20 cellular contexts compared by ENCODE assay signal in the genomic region with DNA sequence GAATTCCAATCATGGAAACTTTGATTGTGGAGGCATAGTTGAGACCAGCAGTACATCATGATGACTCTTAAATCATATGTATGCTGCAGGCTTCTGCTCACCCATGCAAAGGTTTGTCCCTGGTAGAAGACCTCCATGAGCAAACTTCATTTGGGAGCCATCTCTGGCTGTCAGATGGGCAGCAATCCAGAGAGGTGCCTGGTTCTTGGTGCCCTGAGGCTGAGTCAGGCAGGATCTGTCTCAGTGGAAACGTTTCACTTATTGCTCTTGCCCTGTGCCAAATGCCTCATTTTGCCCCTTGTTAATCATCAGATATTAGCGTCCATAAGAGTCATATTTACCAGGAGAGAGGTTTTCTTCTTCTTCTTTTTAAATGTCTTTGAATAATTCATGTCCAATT.
DNase-seq lines count a peak whose midpoint lies in the region; ATAC-seq and TF ChIP-seq lines count a peak whose summit lies in the region.
"Had no signal": no experiment of that assay in that cellular context is flagged by ENCODE, and none has a peak within 500 bp of the region (broad histone marks: within the 10 kb centered on the region; RNA-seq: fewer than 3 reads in every experiment).

No MANE protein-coding gene starts in this region.

- H4K20me1 ChIP-seq in SK-N-SH (ENCODE audit: insufficient read depth): no peaks in the 10 kb centered on the region
- H4K20me1 ChIP-seq: BLaER1 had no signal

- no peaks in the 10 kb centered on the region for H3K27me3 ChIP-seq in SK-N-SH (ENCODE audit: insufficient read depth)
- no peaks in the 10 kb centered on the region for H3K27me3 ChIP-seq in MG63
- H3K27me3 ChIP-seq: BLaER1 had no signal

- no peaks in the 10 kb centered on the region for H3K9me2 ChIP-seq in SK-N-SH

- no peaks in the 10 kb centered on the region for H3K9me3 ChIP-seq in SK-N-SH
- H3K9me3 ChIP-seq in MG63: no peaks in the 10 kb centered on the region
- H3K9me3 ChIP-seq: A549, BLaER1 had no signal

- POLR2A ChIA-PET in SK-N-SH (lab: Yijun Ruan, JAX): no interaction called here

- peak; percentile 44 for DNase-seq in SK-N-SH
- peak; percentile 2 for DNase-seq in MG63
- DNase-seq in NCI-H1694 treated with DMSO at 0.1 percent for 48 hours (lab: John Stamatoyannopoulos, UW): no peak
- DNase-seq in GM20000 (ENCODE audit: low spot score): no peak
- DNase-seq: AML-193; CD4-positive, alpha-beta memory T cell; CD4-positive, CD25-positive, alpha-beta regulatory T cell; CD8-positive, alpha-beta memory T cell; COR-L47; DMS 273 treated with DMSO at 0.1 percent for 48 hours; DMS153; DMS53; DMS79; DND-41; EL; GF-D8 had no signal

- H3K9ac ChIP-seq in SK-N-SH: no peak overlapping the region
- H3K9ac ChIP-seq: BLaER1 had no signal

- peak in 1 of 2 experiments; percentile 81; a peak in 2 of 4 replicates for TF ChIP-seq EP300 in SK-N-SH (IDR thresholded peaks at IDR 0.05; ENCODE audit: borderline replicate concordance in 1 of 2, low read depth in 1 of 2, low read length in 1 of 2)

- H3K27ac ChIP-seq in SK-N-SH (ENCODE audit: low read depth in 2 of 2, low read length in 1 of 2): peak overlapping the region in 1 of 2 experiments; percentile 81; a peak in 2 of 4 replicates
- H3K27ac ChIP-seq: 22Rv1, A549, BLaER1 had no signal

- H3K4me3 ChIP-seq in SK-N-SH (ENCODE audit: low read depth in 2 of 2, low read length in 1 of 2) (no peak overlapping the region), MG63 (no peak overlapping the region)
- H3K4me3 ChIP-seq: A549, BLaER1 had no signal

- 6% methylated on average over 2 of the region's 2 CpGs for WGBS in SK-N-SH (ENCODE audit: low lambda C conversion rate)

- H3K36me3 ChIP-seq in SK-N-SH (replicated peaks in 1 of 2; ENCODE audit: control insufficient read depth in 1 of 2, insufficient read depth in 2 of 2, low read length in 1 of 2): no peaks in the 10 kb centered on the region
- H3K36me3 ChIP-seq in MG63: no peaks in the 10 kb centered on the region
- H3K36me3 ChIP-seq: BLaER1 had no signal

- peaks cover 0 to 28% of the 10 kb centered on the region in 2 experiments; a peak in 2 of 4 replicates for H3K4me1 ChIP-seq in SK-N-SH (ENCODE audit: control insufficient read depth in 1 of 2, insufficient read depth in 2 of 2, low read depth in 1 of 2, low read length in 1 of 2)
- H3K4me1 ChIP-seq: A549 had no signal

- no peak overlapping the region for H3K4me2 ChIP-seq in SK-N-SH
- H3K4me2 ChIP-seq: A549, BLaER1 had no signal

- TF ChIP-seq RAD21 in SK-N-SH (IDR thresholded peaks at IDR 0.05; ENCODE audit: low read length): peak; percentile 8; the same call in 1 of the 2 replicates

- no peaks in the 10 kb centered on the region for H3K79me2 ChIP-seq in SK-N-SH (ENCODE audit: insufficient read depth)

- ATAC-seq in SK-N-SH treated with all-trans-retinoic acid at 6 μM for 48 hours: no peak
- ATAC-seq: A549 had no signal

- no peak overlapping the region for H2AFZ ChIP-seq in SK-N-SH (ENCODE audit: low read depth)

- CTCF ChIA-PET in SK-N-SH (lab: Yijun Ruan, JAX): interaction anchor here (1.5 kb wide), 1 partner anchor 62 kb away, joined by 6 read pairs; no protein-coding TSS in a partner anchor

- TF ChIP-seq CTCF in SK-N-SH (IDR thresholded peaks at IDR 0.05): no peak
- TF ChIP-seq CTCF in GM20000 (IDR thresholded peaks at IDR 0.05; ENCODE audit: extremely low read depth, missing control alignments): no peak

- H3F3A ChIP-seq in SK-N-SH (replicated peaks; ENCODE audit: insufficient read depth): no peaks in the 10 kb centered on the region

TF ChIP-seq in SK-N-SH, 30 proteins besides CTCF, POLR2A, EP300 and RAD21 (continues in another document):
- TF ChIP-seq, protein P1, sequence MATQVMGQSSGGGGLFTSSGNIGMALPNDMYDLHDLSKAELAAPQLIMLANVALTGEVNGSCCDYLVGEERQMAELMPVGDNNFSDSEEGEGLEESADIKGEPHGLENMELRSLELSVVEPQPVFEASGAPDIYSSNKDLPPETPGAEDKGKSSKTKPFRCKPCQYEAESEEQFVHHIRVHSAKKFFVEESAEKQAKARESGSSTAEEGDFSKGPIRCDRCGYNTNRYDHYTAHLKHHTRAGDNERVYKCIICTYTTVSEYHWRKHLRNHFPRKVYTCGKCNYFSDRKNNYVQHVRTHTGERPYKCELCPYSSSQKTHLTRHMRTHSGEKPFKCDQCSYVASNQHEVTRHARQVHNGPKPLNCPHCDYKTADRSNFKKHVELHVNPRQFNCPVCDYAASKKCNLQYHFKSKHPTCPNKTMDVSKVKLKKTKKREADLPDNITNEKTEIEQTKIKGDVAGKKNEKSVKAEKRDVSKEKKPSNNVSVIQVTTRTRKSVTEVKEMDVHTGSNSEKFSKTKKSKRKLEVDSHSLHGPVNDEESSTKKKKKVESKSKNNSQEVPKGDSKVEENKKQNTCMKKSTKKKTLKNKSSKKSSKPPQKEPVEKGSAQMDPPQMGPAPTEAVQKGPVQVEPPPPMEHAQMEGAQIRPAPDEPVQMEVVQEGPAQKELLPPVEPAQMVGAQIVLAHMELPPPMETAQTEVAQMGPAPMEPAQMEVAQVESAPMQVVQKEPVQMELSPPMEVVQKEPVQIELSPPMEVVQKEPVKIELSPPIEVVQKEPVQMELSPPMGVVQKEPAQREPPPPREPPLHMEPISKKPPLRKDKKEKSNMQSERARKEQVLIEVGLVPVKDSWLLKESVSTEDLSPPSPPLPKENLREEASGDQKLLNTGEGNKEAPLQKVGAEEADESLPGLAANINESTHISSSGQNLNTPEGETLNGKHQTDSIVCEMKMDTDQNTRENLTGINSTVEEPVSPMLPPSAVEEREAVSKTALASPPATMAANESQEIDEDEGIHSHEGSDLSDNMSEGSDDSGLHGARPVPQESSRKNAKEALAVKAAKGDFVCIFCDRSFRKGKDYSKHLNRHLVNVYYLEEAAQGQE (IDR thresholded peaks at IDR 0.05; ENCODE audit: low read depth, low read length): no peak
- TF ChIP-seq FOXJ3 (CRISPR knock-in tag; IDR thresholded peaks at IDR 0.05) (0 out of 2 replicates have a peak, but pooled peaks have one; percentile 56), GATA2 (CRISPR knock-in tag; IDR thresholded peaks at IDR 0.05) (peak; percentile 67), RCOR1 (IDR thresholded peaks at IDR 0.05; ENCODE audit: low read length) (peak; percentile 87), ELF1 (IDR thresholded peaks at IDR 0.05) (no peak), CHD2 (IDR thresholded peaks at IDR 0.05; ENCODE audit: low read length, partially characterized antibody) (peak; percentile 44), SIN3A (IDR thresholded peaks at IDR 0.05; ENCODE audit: borderline replicate concordance, low read depth, low read length) (no peak), POLR2AphosphoS5 (IDR thresholded peaks at IDR 0.05; ENCODE audit: low read depth, low read length) (no peak)
- TF ChIP-seq, protein P2, sequence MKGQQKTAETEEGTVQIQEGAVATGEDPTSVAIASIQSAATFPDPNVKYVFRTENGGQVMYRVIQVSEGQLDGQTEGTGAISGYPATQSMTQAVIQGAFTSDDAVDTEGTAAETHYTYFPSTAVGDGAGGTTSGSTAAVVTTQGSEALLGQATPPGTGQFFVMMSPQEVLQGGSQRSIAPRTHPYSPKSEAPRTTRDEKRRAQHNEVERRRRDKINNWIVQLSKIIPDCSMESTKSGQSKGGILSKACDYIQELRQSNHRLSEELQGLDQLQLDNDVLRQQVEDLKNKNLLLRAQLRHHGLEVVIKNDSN (IDR thresholded peaks at IDR 0.05; ENCODE audit: borderline replicate concordance, low read depth): no peak

TF ChIP-seq in SK-N-SH treated with all-trans-retinoic acid at 6 μM for 48 hours, 23 proteins besides CTCF, POLR2A, EP300 and RAD21 (continues in another document):
- no peak for TF ChIP-seq CSDC2 (CRISPR knock-in tag; IDR thresholded peaks at IDR 0.05)
- TF ChIP-seq PPARA (CRISPR knock-in tag; IDR thresholded peaks at IDR 0.05; ENCODE audit: borderline replicate concordance): no peak
- no peak for TF ChIP-seq SNAI2 (CRISPR knock-in tag; IDR thresholded peaks at IDR 0.05)
- TF ChIP-seq TOX (CRISPR knock-in tag; IDR thresholded peaks at IDR 0.05; ENCODE audit: borderline replicate concordance): no peak
- TF ChIP-seq, protein P3, sequence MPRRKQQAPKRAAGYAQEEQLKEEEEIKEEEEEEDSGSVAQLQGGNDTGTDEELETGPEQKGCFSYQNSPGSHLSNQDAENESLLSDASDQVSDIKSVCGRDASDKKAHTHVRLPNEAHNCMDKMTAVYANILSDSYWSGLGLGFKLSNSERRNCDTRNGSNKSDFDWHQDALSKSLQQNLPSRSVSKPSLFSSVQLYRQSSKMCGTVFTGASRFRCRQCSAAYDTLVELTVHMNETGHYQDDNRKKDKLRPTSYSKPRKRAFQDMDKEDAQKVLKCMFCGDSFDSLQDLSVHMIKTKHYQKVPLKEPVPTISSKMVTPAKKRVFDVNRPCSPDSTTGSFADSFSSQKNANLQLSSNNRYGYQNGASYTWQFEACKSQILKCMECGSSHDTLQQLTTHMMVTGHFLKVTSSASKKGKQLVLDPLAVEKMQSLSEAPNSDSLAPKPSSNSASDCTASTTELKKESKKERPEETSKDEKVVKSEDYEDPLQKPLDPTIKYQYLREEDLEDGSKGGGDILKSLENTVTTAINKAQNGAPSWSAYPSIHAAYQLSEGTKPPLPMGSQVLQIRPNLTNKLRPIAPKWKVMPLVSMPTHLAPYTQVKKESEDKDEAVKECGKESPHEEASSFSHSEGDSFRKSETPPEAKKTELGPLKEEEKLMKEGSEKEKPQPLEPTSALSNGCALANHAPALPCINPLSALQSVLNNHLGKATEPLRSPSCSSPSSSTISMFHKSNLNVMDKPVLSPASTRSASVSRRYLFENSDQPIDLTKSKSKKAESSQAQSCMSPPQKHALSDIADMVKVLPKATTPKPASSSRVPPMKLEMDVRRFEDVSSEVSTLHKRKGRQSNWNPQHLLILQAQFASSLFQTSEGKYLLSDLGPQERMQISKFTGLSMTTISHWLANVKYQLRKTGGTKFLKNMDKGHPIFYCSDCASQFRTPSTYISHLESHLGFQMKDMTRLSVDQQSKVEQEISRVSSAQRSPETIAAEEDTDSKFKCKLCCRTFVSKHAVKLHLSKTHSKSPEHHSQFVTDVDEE (CRISPR knock-in tag; IDR thresholded peaks at IDR 0.05): no peak
- TF ChIP-seq, protein P4, sequence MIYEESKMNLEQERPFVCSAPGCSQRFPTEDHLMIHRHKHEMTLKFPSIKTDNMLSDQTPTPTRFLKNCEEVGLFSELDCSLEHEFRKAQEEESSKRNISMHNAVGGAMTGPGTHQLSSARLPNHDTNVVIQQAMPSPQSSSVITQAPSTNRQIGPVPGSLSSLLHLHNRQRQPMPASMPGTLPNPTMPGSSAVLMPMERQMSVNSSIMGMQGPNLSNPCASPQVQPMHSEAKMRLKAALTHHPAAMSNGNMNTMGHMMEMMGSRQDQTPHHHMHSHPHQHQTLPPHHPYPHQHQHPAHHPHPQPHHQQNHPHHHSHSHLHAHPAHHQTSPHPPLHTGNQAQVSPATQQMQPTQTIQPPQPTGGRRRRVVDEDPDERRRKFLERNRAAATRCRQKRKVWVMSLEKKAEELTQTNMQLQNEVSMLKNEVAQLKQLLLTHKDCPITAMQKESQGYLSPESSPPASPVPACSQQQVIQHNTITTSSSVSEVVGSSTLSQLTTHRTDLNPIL (CRISPR knock-in tag; IDR thresholded peaks at IDR 0.05; ENCODE audit: low read depth): no peak
- no peak for TF ChIP-seq ZFP3 (CRISPR knock-in tag; IDR thresholded peaks at IDR 0.05)
- TF ChIP-seq GLIS3 (CRISPR knock-in tag; IDR thresholded peaks at IDR 0.05): no peak

Comparison
In these comparisons a context has a peak if more than half of its experiments do, and no peak if none do; other contexts are left out.
1. DNase-seq: peak in SK-N-SH (single experiment) and MG63 (single experiment); none in NCI-H1694 treated with DMSO at 0.1 percent for 48 hours (single experiment) and GM20000 (single experiment).